Comparison of ENCODE assay signal across 8 cellular contexts in the genomic region with DNA sequence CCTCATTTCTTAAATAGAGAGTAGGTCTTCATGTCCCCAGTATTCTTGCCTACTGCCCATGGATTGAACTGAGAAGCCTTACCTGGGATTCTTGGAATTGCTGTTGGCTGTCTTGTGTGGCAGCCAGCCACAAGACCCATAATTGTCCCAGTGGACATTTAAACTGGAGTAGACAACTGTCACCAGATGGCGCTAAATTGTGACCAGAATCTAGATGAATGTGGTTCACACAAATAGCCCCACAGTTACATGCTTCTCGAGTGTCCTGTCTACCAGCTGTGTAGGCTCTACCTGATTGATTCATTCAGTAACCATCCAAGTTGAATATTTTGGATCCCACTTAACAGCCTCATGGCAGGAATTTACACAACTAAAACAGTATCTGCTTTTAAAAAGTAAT.
DNase-seq lines count a peak whose midpoint lies in the region; ATAC-seq and TF ChIP-seq lines count a peak whose summit lies in the region.

No MANE protein-coding gene starts in this region.

- peak; percentile 3; the same call in 1 of the 2 replicates for TF ChIP-seq CTCF in AG09319 (IDR thresholded peaks at IDR 0.05; ENCODE audit: low read depth, low read length)
- peak; percentile 58 for TF ChIP-seq CTCF in neural progenitor cell (IDR thresholded peaks at IDR 0.05)

- ATAC-seq in GM18499 (IDR thresholded peaks at IDR 0.05; ENCODE audit: insufficient read depth, unreplicated experiment), result peak; percentile 57
- peak; percentile 80 for ATAC-seq in HG03442 (IDR thresholded peaks at IDR 0.05; ENCODE audit: unreplicated experiment)

- peak overlapping the region; percentile 35 for H3K4me2 ChIP-seq in neural progenitor cell

- H3K27me3 ChIP-seq in neural progenitor cell (no peaks in the 10 kb centered on the region), MG63 (no peaks in the 10 kb centered on the region)

- H3K4me1 Mint-ChIP-seq in neural progenitor cell, result peaks cover 58% of the 10 kb centered on the region

- peaks cover 85% of the 10 kb centered on the region for H4K20me1 ChIP-seq in neural progenitor cell (ENCODE audit: low read depth)

- H3K27ac Mint-ChIP-seq in neural progenitor cell, result no peak overlapping the region

- DNase-seq in AG09319 (ENCODE audit: extremely low read depth, low read depth), result no peak
- DNase-seq in NCI-H82 treated with DMSO at 0.1 percent for 48 hours (lab: John Stamatoyannopoulos, UW; ENCODE audit: unreplicated experiment), result peak; percentile 31
- DNase-seq in dermis blood vessel endothelial cell, result peak; percentile 71
- peak; percentile 69 for DNase-seq in neural progenitor cell (ENCODE audit: low spot score)
- no peak for DNase-seq in mucosa of gallbladder (ENCODE audit: low spot score)
- no peak for DNase-seq in MG63

- H3K4me3 ChIP-seq in neural progenitor cell (no peak overlapping the region), MG63 (no peak overlapping the region)

- H3K36me3 ChIP-seq in neural progenitor cell (no peaks in the 10 kb centered on the region), MG63 (no peaks in the 10 kb centered on the region)

- no peak overlapping the region for H3K27ac ChIP-seq in neural progenitor cell

- peaks cover 42% of the 10 kb centered on the region for H3F3A ChIP-seq in neural progenitor cell (ENCODE audit: low read depth)

- no peaks in the 10 kb centered on the region for H3K9me3 ChIP-seq in neural progenitor cell (ENCODE audit: low read depth)
- H3K9me3 ChIP-seq in MG63, result no peaks in the 10 kb centered on the region

- H3K27me3 Mint-ChIP-seq in neural progenitor cell (ENCODE audit: insufficient read depth, low read depth), result peaks cover 2% of the 10 kb centered on the region

- H3K36me3 Mint-ChIP-seq in neural progenitor cell, result peaks cover 14% of the 10 kb centered on the region

- H2AFZ ChIP-seq in neural progenitor cell (replicated peaks), result no peak overlapping the region

- peaks cover 96% of the 10 kb centered on the region for H3K79me2 ChIP-seq in neural progenitor cell (ENCODE audit: low read depth)

- peaks cover 18% of the 10 kb centered on the region for H3K9me3 Mint-ChIP-seq in neural progenitor cell

- H3K4me1 ChIP-seq in neural progenitor cell, result peaks cover 81% of the 10 kb centered on the region

- no peak overlapping the region for H3K4me3 Mint-ChIP-seq in neural progenitor cell

- H3K9ac ChIP-seq in neural progenitor cell, result no peak overlapping the region

Comparison
In these comparisons a context has a peak if more than half of its experiments do, and no peak if none do; other contexts are left out.
1. DNase-seq: peak in NCI-H82 treated with DMSO at 0.1 percent for 48 hours (single experiment), dermis blood vessel endothelial cell (single experiment) and neural progenitor cell (single experiment); none in AG09319 (single experiment), mucosa of gallbladder (single experiment) and MG63 (single experiment).